ENCODE assay signal across 1 cellular context in the genomic region with DNA sequence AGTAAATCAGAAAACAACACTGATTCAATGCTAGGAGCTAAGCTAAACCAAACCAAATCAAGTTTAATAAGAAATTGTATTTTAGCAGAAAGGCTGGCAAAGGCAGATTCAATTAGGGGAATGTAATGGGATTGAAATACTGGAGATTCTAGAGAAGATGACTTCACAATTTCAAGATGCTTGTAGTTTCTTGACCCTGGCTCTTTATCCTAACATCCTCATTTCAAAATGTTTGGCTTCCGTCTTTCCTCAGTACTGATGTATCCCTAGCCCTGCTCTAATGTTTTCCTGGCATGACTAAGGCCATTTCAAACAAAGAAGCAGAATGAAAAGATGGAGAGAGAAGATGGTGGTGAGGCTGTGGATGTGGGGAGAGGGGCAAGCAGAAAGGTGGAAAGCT.
TF ChIP-seq lines count a peak whose summit lies in the region.

No MANE protein-coding gene starts in this region.

TF ChIP-seq in IMR-90, 13 proteins besides CTCF, POLR2A, EP300 and RAD21:
- TF ChIP-seq SMC3 (IDR thresholded peaks at IDR 0.05; ENCODE audit: low read depth, low read length) (no peak), MAFK (IDR thresholded peaks at IDR 0.05; ENCODE audit: low read depth, low read length) (peak; percentile 43; the same call in 1 of the 2 replicates), BHLHE40 (IDR thresholded peaks at IDR 0.05; ENCODE audit: low read depth, low read length) (no peak), MXI1 (IDR thresholded peaks at IDR 0.05; ENCODE audit: borderline replicate concordance, low read depth, low read length) (no peak), MAZ (IDR thresholded peaks at IDR 0.05; ENCODE audit: borderline replicate concordance, low read depth, low read length) (no peak), CHD1 (IDR thresholded peaks at IDR 0.05; ENCODE audit: low read depth, low read length) (no peak), NFE2L2 (IDR thresholded peaks at IDR 0.05; ENCODE audit: low read depth, low read length) (peak; percentile 89), FOS (IDR thresholded peaks at IDR 0.05; ENCODE audit: low read depth, low read length) (peak; percentile 33; the same call in 1 of the 2 replicates), CEBPB (IDR thresholded peaks at IDR 0.05; ENCODE audit: low read depth, low read length) (peak; percentile 61; the same call in 1 of the 2 replicates), RCOR1 (IDR thresholded peaks at IDR 0.05; ENCODE audit: insufficient replicate concordance, low read length) (peak; percentile 55), USF2 (IDR thresholded peaks at IDR 0.05; ENCODE audit: low read depth, low read length) (no peak), ELK1 (IDR thresholded peaks at IDR 0.05; ENCODE audit: borderline replicate concordance, low read depth, low read length) (no peak), RFX5 (IDR thresholded peaks at IDR 0.05; ENCODE audit: low read depth, low read length) (no peak)
